ENCODE assay signal across 8 cellular contexts in the genomic region with DNA sequence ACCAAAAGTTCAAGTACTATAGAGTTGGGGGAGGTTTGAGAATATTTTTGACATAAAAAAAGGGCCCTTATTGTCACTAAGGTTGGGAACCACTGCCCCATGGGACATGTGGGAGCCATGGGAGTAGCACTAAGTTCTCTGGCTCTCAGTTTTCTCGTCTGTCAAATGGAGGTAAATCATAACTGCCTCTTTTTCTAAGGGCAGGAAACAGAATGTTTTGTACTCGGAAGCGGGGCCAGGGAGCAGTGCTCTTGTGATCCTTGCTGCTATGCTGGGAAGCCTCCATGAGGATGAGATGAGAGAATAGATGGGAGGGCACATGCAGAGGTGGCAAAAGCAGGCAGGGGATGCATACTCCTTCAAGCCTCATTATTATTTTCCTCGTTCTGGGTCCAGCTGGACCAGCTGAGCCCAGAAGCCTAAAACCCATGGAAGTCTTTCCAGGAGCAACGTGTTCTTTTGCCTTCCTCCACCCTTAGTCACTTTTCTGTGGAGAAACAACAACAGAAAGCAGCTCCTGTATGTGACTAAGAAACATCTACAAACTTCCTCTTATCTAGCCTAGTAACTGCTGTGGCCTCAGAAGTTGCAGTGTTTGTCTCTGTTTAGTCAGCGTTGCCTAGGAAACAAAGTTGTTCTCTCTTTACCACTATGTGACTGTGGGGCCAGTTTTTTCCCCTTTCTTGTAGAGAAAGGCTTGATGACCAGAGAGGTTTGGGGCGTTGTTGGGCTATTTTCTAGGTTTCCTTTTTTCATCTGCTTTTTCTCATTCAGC.
DNase-seq lines count a peak whose midpoint lies in the region; TF ChIP-seq lines count a peak whose summit lies in the region.

No MANE protein-coding gene starts in this region.

- peak overlapping the region; percentile 40 for H3K27ac ChIP-seq in KOPT-K1 (ENCODE audit: low read depth, low read length, poor library complexity, severe bottlenecking)
- H3K27ac ChIP-seq in esophagus muscularis mucosa (replicated peaks in 1 of 4) = peak overlapping the region; percentile 94 to 97 (median 96)
- H3K27ac ChIP-seq in WERI-Rb-1 = no peak overlapping the region

- H3K9me3 ChIP-seq in HAP-1 = no peaks in the 10 kb centered on the region
- H3K9me3 ChIP-seq in KOPT-K1 (ENCODE audit: insufficient read depth, low read length, poor library complexity, severe bottlenecking) = no peaks in the 10 kb centered on the region
- no peaks in the 10 kb centered on the region for H3K9me3 ChIP-seq in esophagus muscularis mucosa
- no peaks in the 10 kb centered on the region for H3K9me3 ChIP-seq in WERI-Rb-1 (ENCODE audit: severe bottlenecking)

- H3K27me3 ChIP-seq in HAP-1 (ENCODE audit: low read depth) (no peaks in the 10 kb centered on the region; the same call in 1 of the 2 replicates), esophagus muscularis mucosa (no peaks in the 10 kb centered on the region), WERI-Rb-1 (ENCODE audit: insufficient read depth, low read depth, severe bottlenecking) (peaks cover 16% of the 10 kb centered on the region)

- H3K4me3 ChIP-seq in HAP-1 = no peak overlapping the region
- peak overlapping the region in 2 of 4 donors; percentile 7 to 87 for H3K4me3 ChIP-seq in esophagus muscularis mucosa
- H3K4me3 ChIP-seq in WERI-Rb-1 (ENCODE audit: low read depth, low read length) = no peak overlapping the region

- H3K36me3 Mint-ChIP-seq in activated CD4-positive, alpha-beta T cell treated with anti-CD3 and anti-CD28 coated beads, Interleukin-2, amount 10 ng/mL, durations not matched to agents 7 days and 5 days (ENCODE audit: low read depth) = peaks cover 28% of the 10 kb centered on the region
- H3K36me3 Mint-ChIP-seq in nephron (ENCODE audit: low read depth) = peaks cover 29% of the 10 kb centered on the region

- no peak for TF ChIP-seq EP300 in esophagus muscularis mucosa (IDR thresholded peaks at IDR 0.05)

- peak overlapping the region; percentile 61 for H3K4me3 Mint-ChIP-seq in activated CD4-positive, alpha-beta T cell treated with anti-CD3 and anti-CD28 coated beads, Interleukin-2, amount 10 ng/mL, durations not matched to agents 7 days and 5 days
- H3K4me3 Mint-ChIP-seq in nephron = peak overlapping the region; percentile 25 to 49 (median 25)

- CTCF ChIA-PET in activated CD4-positive, alpha-beta T cell treated with anti-CD3 and anti-CD28 coated beads, Interleukin-2, amount 10 ng/mL, durations not matched to agents 7 days and 5 days (lab: Charles Lee) = interaction anchor here (0.5 to 4.6 kb wide), 3 partner anchors 30 to 317 kb away, joined by 3 to 26 read pairs (median 3); no protein-coding TSS in a partner anchor

- no peak for TF ChIP-seq POLR2A in esophagus muscularis mucosa (IDR thresholded peaks at IDR 0.05; ENCODE audit: low read depth)

- in situ Hi-C loops in GM13977 (cut with MboI; ENCODE audit: low pct_unique_long_range_greater_than_20kb, low sequenced_read_pairs, unreplicated experiment) = no loop called here
- in situ Hi-C loops in HAP-1 (cut with MboI; ENCODE audit: low sequenced_read_pairs) = no loop called here

- H3K27ac Mint-ChIP-seq in activated CD4-positive, alpha-beta T cell treated with anti-CD3 and anti-CD28 coated beads, Interleukin-2, amount 10 ng/mL, durations not matched to agents 7 days and 5 days = peak overlapping the region; percentile 93
- H3K27ac Mint-ChIP-seq in nephron = peak overlapping the region; percentile 74 to 94 (median 92)

- POLR2A ChIA-PET in activated CD4-positive, alpha-beta T cell treated with anti-CD3 and anti-CD28 coated beads, Interleukin-2, amount 10 ng/mL, durations not matched to agents 7 days and 5 days (lab: Charles Lee) = no interaction called here

- 40% methylated on average over 7 of the region's 7 CpGs for WGBS in esophagus muscularis mucosa

- DNase-seq in GM13977 (ENCODE audit: low spot score) (peak; percentile 74), HAP-1 (ENCODE audit: low spot score in 2 of 2) (peak; percentile 59 to 62), esophagus muscularis mucosa (ENCODE audit: extremely low spot score) (peak; percentile 92), WERI-Rb-1 (no peak), middle frontal gyrus (ENCODE audit: extremely low spot score, low spot score) (no peak)
- peak; percentile 83 for DNase-seq in activated CD4-positive, alpha-beta T cell treated with anti-CD3 and anti-CD28 coated beads, Interleukin-2, amount 10 ng/mL, durations not matched to agents 7 days and 5 days

- peaks cover 43% of the 10 kb centered on the region for H3K4me1 Mint-ChIP-seq in activated CD4-positive, alpha-beta T cell treated with anti-CD3 and anti-CD28 coated beads, Interleukin-2, amount 10 ng/mL, durations not matched to agents 7 days and 5 days
- H3K4me1 Mint-ChIP-seq in nephron = peaks cover 57% of the 10 kb centered on the region

- H3K9me3 Mint-ChIP-seq in activated CD4-positive, alpha-beta T cell treated with anti-CD3 and anti-CD28 coated beads, Interleukin-2, amount 10 ng/mL, durations not matched to agents 7 days and 5 days = no peaks in the 10 kb centered on the region
- no peaks in the 10 kb centered on the region for H3K9me3 Mint-ChIP-seq in nephron

- H3K4me1 ChIP-seq in HAP-1 = peaks cover 11% of the 10 kb centered on the region
- peaks cover 12 to 43% (median 37%) of the 10 kb centered on the region in 4 donors for H3K4me1 ChIP-seq in esophagus muscularis mucosa

- TF ChIP-seq CTCF in GM13977 (IDR thresholded peaks at IDR 0.05; ENCODE audit: extremely low read depth, insufficient read depth, missing control alignments) = no peak
- TF ChIP-seq CTCF in esophagus muscularis mucosa (IDR thresholded peaks at IDR 0.05) = no peak
- TF ChIP-seq CTCF in nephron (IDR thresholded peaks at IDR 0.05; ENCODE audit: unreplicated experiment in 3 of 3) = no peak
- no peak for TF ChIP-seq CTCF in WERI-Rb-1 (IDR thresholded peaks at IDR 0.05; ENCODE audit: low read depth, low read length)

- no peaks in the 10 kb centered on the region for H3K27me3 Mint-ChIP-seq in activated CD4-positive, alpha-beta T cell treated with anti-CD3 and anti-CD28 coated beads, Interleukin-2, amount 10 ng/mL, durations not matched to agents 7 days and 5 days
- H3K27me3 Mint-ChIP-seq in nephron (ENCODE audit: low read depth) = no peaks in the 10 kb centered on the region

- H3K36me3 ChIP-seq in HAP-1 (replicated peaks) (peaks cover 19% of the 10 kb centered on the region), KOPT-K1 (ENCODE audit: insufficient read depth, low read length) (no peaks in the 10 kb centered on the region), esophagus muscularis mucosa (peaks cover 16 to 26% (median 20%) of the 10 kb centered on the region in 4 donors), WERI-Rb-1 (no peaks in the 10 kb centered on the region)

- intact Hi-C loops in esophagus muscularis mucosa (cut with DNase I) = no loop called here

Comparison
In these comparisons a context has a peak if more than half of its experiments do, and no peak if none do; other contexts are left out.
1. DNase-seq: peak in GM13977 (single experiment), HAP-1 (2 of 2), activated CD4-positive, alpha-beta T cell treated with anti-CD3 and anti-CD28 coated beads, Interleukin-2, amount 10 ng/mL, durations not matched to agents 7 days and 5 days (single experiment) and esophagus muscularis mucosa (single experiment); none in WERI-Rb-1 (single experiment) and middle frontal gyrus (single experiment).